10 cellular contexts compared by ENCODE assay signal in genomic region chr2:230908094-230908594, GRCh38. TPM values are rescaled to one million over a fixed set of nuclear protein-coding genes. Genes with fewer than 3 reads are reported as not detected.
A peak's percentile ranks its signal among the peaks of the same experiment; 100 is the strongest.
DNase-seq lines count a peak whose midpoint lies in the region; TF ChIP-seq lines count a peak whose summit lies in the region.
"Had no signal": no experiment of that assay in that cellular context is flagged by ENCODE, and none has a peak within 500 bp of the region (broad histone marks: within the 10 kb centered on the region; RNA-seq: fewer than 3 reads in every experiment).

No MANE protein-coding gene starts in this region.

- H3K4me1 Mint-ChIP-seq in osteocyte (ENCODE audit: unreplicated experiment), result peaks cover 8% of the 10 kb centered on the region

- H3K36me3 Mint-ChIP-seq in osteocyte (ENCODE audit: unreplicated experiment), result no peaks in the 10 kb centered on the region

- H3K27me3 Mint-ChIP-seq in osteocyte (ENCODE audit: unreplicated experiment), result peaks cover 10% of the 10 kb centered on the region

- peaks cover 23% of the 10 kb centered on the region for H3K4me1 ChIP-seq in NT2/D1 (ENCODE audit: insufficient read depth, insufficient read length)

- DNase-seq in NCI-H2029 (lab: John Stamatoyannopoulos, UW) (peak; percentile 31), NCI-H2029 treated with DMSO at 0.1 percent for 48 hours (lab: John Stamatoyannopoulos, UW) (no peak), NT2/D1 (ENCODE audit: low read depth, low spot score) (no peak), dorsolateral prefrontal cortex (peak in 5 of 10 donors; percentile 10 to 30 (median 19)), osteocyte (ENCODE audit: extremely low spot score, unreplicated experiment) (peak; percentile 48), NCI-H345 (lab: John Stamatoyannopoulos, UW) (no peak), medulla oblongata (ENCODE audit: extremely low spot score) (no peak), glomerular visceral epithelial cell (ENCODE audit: extremely low spot score) (no peak)

- no peak for TF ChIP-seq CTCF in dorsolateral prefrontal cortex (IDR thresholded peaks at IDR 0.05 in 54 of 56, conservative IDR thresholded peaks at IDR 0.05 in 2 of 56; ENCODE audit: low read depth in 1 of 56, partially characterized antibody in 56 of 56)
- no peak for TF ChIP-seq CTCF in osteocyte (IDR thresholded peaks at IDR 0.05)

- H3K27ac Mint-ChIP-seq in osteocyte (ENCODE audit: unreplicated experiment), result peak overlapping the region; percentile 67
- H3K27ac Mint-ChIP-seq: GM23338 had no signal

- H3K4me3 ChIP-seq in NT2/D1 (ENCODE audit: insufficient read length, low read depth) (peak overlapping the region; percentile 31), dorsolateral prefrontal cortex (peak overlapping the region in 33 of 59 donors; percentile 2 to 48 (median 24))
- H3K4me3 ChIP-seq: GM23338, MG63 had no signal

- intact Hi-C loops in dorsolateral prefrontal cortex (cut with DNase I), result no loop called here

- no peak overlapping the region for H3K4me3 Mint-ChIP-seq in osteocyte (ENCODE audit: unreplicated experiment)
- H3K4me3 Mint-ChIP-seq: GM23338 had no signal

- H3K27me3 ChIP-seq in NT2/D1 (ENCODE audit: insufficient read depth, insufficient read length) (no peaks in the 10 kb centered on the region), dorsolateral prefrontal cortex (no peaks in the 10 kb centered on the region)
- H3K27me3 ChIP-seq: MG63 had no signal

- no peaks in the 10 kb centered on the region for H3K36me3 ChIP-seq in NT2/D1 (ENCODE audit: insufficient read depth, insufficient read length, low read length)
- H3K36me3 ChIP-seq: MG63 had no signal

- H3K27ac ChIP-seq in dorsolateral prefrontal cortex, result peak overlapping the region in 8 of 59 donors; percentile 24 to 46 (median 30)

- H3K9me3 Mint-ChIP-seq in osteocyte (ENCODE audit: unreplicated experiment), result peaks cover 3% of the 10 kb centered on the region

- peak overlapping the region; percentile 65 for H3K9ac ChIP-seq in NT2/D1 (ENCODE audit: insufficient read length, low read depth)

- peaks cover 22% of the 10 kb centered on the region; the same call in 1 of the 2 replicates for H3K9me3 ChIP-seq in NT2/D1 (ENCODE audit: insufficient read depth, low read length)
- H3K9me3 ChIP-seq: MG63 had no signal

RNA-seq across cellular contexts. Expression of gene GPR55, which starts 16.9 kb away (rescaled TPM):
- total RNA-seq in dorsolateral prefrontal cortex (1 to 10 TPM in 74 of 120 experiments, under 1 TPM in 46; 0.14 to 6.3 (median 1.2) TPM), osteocyte (not detected in 2 replicates)
- total RNA-seq: GM23338 had no signal

RNA-seq across cellular contexts. Expression of gene ITM2C, which starts 43.4 kb away (rescaled TPM):
- total RNA-seq in dorsolateral prefrontal cortex (1,000 to 10,000 TPM in 1 of 120 experiments, 100 to 1,000 TPM in 119; 391 to 1,107 (median 596) TPM), osteocyte (503 and 526 TPM in 2 replicates)

Comparison
In these comparisons a context has a peak if more than half of its experiments do, and no peak if none do; other contexts are left out.
1. DNase-seq: peak in NCI-H2029 (single experiment) and osteocyte (single experiment); none in NCI-H2029 treated with DMSO at 0.1 percent for 48 hours (single experiment), NT2/D1 (single experiment), NCI-H345 (single experiment), medulla oblongata (single experiment) and glomerular visceral epithelial cell (single experiment).